In genomic region chr6:167877994-167878779, GRCh38 we compare ENCODE assay signal across 1 cellular context.
TF ChIP-seq lines count a peak whose summit lies in the region.

No MANE protein-coding gene starts in this region.

TF ChIP-seq in K562, 482 proteins besides CTCF, POLR2A, EP300 and RAD21 (continued from another document):
- no peak for TF ChIP-seq MYNN (IDR thresholded peaks at IDR 0.05)
- TF ChIP-seq MYNN (CRISPR knock-in tag; IDR thresholded peaks at IDR 0.05) = no peak
- TF ChIP-seq TCFL5 (CRISPR knock-in tag; conservative IDR thresholded peaks at IDR 0.05) = no peak
- no peak for TF ChIP-seq ZNF23 (CRISPR knock-in tag; IDR thresholded peaks at IDR 0.05)
- no peak for TF ChIP-seq SRSF7 (optimal IDR thresholded peaks at IDR 0.05; ENCODE audit: low read depth, low read length)
- TF ChIP-seq ATF1 (CRISPR knock-in tag; IDR thresholded peaks at IDR 0.05) = no peak
- TF ChIP-seq ATF1 (tag; IDR thresholded peaks at IDR 0.05) = no peak
- no peak for TF ChIP-seq SPI1 (IDR thresholded peaks at IDR 0.05; ENCODE audit: borderline replicate concordance, low read depth, low read length)
- TF ChIP-seq ZC3H4 (CRISPR knock-in tag; IDR thresholded peaks at IDR 0.05; ENCODE audit: borderline replicate concordance) = no peak
- TF ChIP-seq AFF4 (CRISPR knock-in tag; IDR thresholded peaks at IDR 0.05) = no peak
- TF ChIP-seq HMGXB4 (CRISPR knock-in tag; IDR thresholded peaks at IDR 0.05) = no peak
- TF ChIP-seq FOS (IDR thresholded peaks at IDR 0.05; ENCODE audit: extremely low read depth, insufficient read length) = no peak
- TF ChIP-seq BHLHE40 (IDR thresholded peaks at IDR 0.05; ENCODE audit: low read length) = no peak
TF ChIP-seq in K562: peak in this region for 0.
